ENCODE assay signal across 12 cellular contexts in genomic region chr9:110351009-110351467, GRCh38. TPM values are rescaled to one million over a fixed set of nuclear protein-coding genes. Genes with fewer than 3 reads are reported as not detected.
A peak's percentile ranks its signal among the peaks of the same experiment; 100 is the strongest.
DNase-seq lines count a peak whose midpoint lies in the region; ATAC-seq and TF ChIP-seq lines count a peak whose summit lies in the region.
"Had no signal": no experiment of that assay in that cellular context is flagged by ENCODE, and none has a peak within 500 bp of the region (broad histone marks: within the 10 kb centered on the region; RNA-seq: fewer than 3 reads in every experiment).

No MANE protein-coding gene starts in this region.

- intact Hi-C loops in left ventricle myocardium superior (cut with micrococcal nuclease) (no loop called here), left ventricle myocardium inferior (cut with micrococcal nuclease) (no loop called here), sigmoid colon (cut with DNase I) (no loop called here)

- ATAC-seq in left ventricle myocardium superior (peak; percentile 24), SK-N-SH treated with all-trans-retinoic acid at 6 μM for 48 hours (peak; percentile 51; the same call in 1 of the 3 replicates)
- ATAC-seq: natural killer cell had no signal

- no peaks in the 10 kb centered on the region for H3K36me3 ChIP-seq in left ventricle myocardium inferior
- no peaks in the 10 kb centered on the region for H3K36me3 ChIP-seq in sigmoid colon

- DNase-seq in left ventricle myocardium superior (no peak), left ventricle myocardium inferior (no peak), fibroblast of peridontal ligament (ENCODE audit: extremely low read depth) (peak; percentile 88), ureter (ENCODE audit: low spot score) (peak; percentile 43), MV-4-11 (lab: John Stamatoyannopoulos, UW) (no peak), sigmoid colon (no peak), NCI-H345 treated with DMSO at 0.1 percent for 48 hours (lab: John Stamatoyannopoulos, UW; ENCODE audit: unreplicated experiment) (no peak)
- DNase-seq: natural killer cell, NCI-H1694 had no signal

- no peak for TF ChIP-seq POLR2A in sigmoid colon (IDR thresholded peaks at IDR 0.05)

- WGBS in sigmoid colon, 2 donors = 9 to 42% methylated on average over 1 of the region's 1 CpG

- TF ChIP-seq EP300 in sigmoid colon (IDR thresholded peaks at IDR 0.05) = no peak

- no peaks in the 10 kb centered on the region for H3K9me3 ChIP-seq in left ventricle myocardium inferior (replicated peaks)
- H3K9me3 ChIP-seq in sigmoid colon = no peaks in the 10 kb centered on the region

- TF ChIP-seq CTCF in left ventricle myocardium inferior (IDR thresholded peaks at IDR 0.05; ENCODE audit: borderline replicate concordance) = no peak
- TF ChIP-seq CTCF in sigmoid colon (IDR thresholded peaks at IDR 0.05) = no peak

- H3K4me3 ChIP-seq in left ventricle myocardium inferior (no peak overlapping the region), sigmoid colon (no peak overlapping the region)

- no peaks in the 10 kb centered on the region for H3K4me1 ChIP-seq in left ventricle myocardium inferior
- no peaks in the 10 kb centered on the region for H3K4me1 ChIP-seq in sigmoid colon

- no peak overlapping the region for H3K27ac ChIP-seq in left ventricle myocardium inferior (replicated peaks)
- no peak overlapping the region for H3K27ac ChIP-seq in sigmoid colon

- H3K27me3 ChIP-seq in left ventricle myocardium inferior (ENCODE audit: low read depth) (no peaks in the 10 kb centered on the region), sigmoid colon (no peaks in the 10 kb centered on the region)

TF ChIP-seq in SK-N-SH treated with all-trans-retinoic acid at 6 μM for 48 hours, 23 proteins besides CTCF, POLR2A, EP300 and RAD21:
- TF ChIP-seq TOX (CRISPR knock-in tag; IDR thresholded peaks at IDR 0.05; ENCODE audit: borderline replicate concordance) = no peak
- no peak for TF ChIP-seq ARNTL (CRISPR knock-in tag; IDR thresholded peaks at IDR 0.05; ENCODE audit: borderline replicate concordance, low read depth)
- TF ChIP-seq ESRRG (CRISPR knock-in tag; IDR thresholded peaks at IDR 0.05) = no peak
- no peak for TF ChIP-seq ZNF70 (CRISPR knock-in tag; IDR thresholded peaks at IDR 0.05)
- TF ChIP-seq ZC3H10 (CRISPR knock-in tag; IDR thresholded peaks at IDR 0.05) = no peak

RNA-seq across cellular contexts. Expression of gene TXNDC8, which starts 13.4 kb away (rescaled TPM):
- not detected for total RNA-seq in left ventricle myocardium superior
- not detected for total RNA-seq in left ventricle myocardium inferior
- not detected for total RNA-seq in ureter
- not detected for total RNA-seq in sigmoid colon
- not detected for polyA plus RNA-seq in sigmoid colon
- total RNA-seq: frontal cortex; natural killer cell; T-helper 1 cell treated with Interleukin-12 subunit alpha and Interleukin-12 subunit beta and Interleukin-4 antibody, amounts not matched to agents 30 ng/mL and 1 ng/mL, for 36 hours had no signal

Comparison
In these comparisons a context has a peak if more than half of its experiments do, and no peak if none do; other contexts are left out.
1. DNase-seq: peak in fibroblast of peridontal ligament (single experiment) and ureter (single experiment); none in left ventricle myocardium superior (single experiment), left ventricle myocardium inferior (single experiment), MV-4-11 (single experiment), sigmoid colon (single experiment) and NCI-H345 treated with DMSO at 0.1 percent for 48 hours (single experiment).